In the genomic region with DNA sequence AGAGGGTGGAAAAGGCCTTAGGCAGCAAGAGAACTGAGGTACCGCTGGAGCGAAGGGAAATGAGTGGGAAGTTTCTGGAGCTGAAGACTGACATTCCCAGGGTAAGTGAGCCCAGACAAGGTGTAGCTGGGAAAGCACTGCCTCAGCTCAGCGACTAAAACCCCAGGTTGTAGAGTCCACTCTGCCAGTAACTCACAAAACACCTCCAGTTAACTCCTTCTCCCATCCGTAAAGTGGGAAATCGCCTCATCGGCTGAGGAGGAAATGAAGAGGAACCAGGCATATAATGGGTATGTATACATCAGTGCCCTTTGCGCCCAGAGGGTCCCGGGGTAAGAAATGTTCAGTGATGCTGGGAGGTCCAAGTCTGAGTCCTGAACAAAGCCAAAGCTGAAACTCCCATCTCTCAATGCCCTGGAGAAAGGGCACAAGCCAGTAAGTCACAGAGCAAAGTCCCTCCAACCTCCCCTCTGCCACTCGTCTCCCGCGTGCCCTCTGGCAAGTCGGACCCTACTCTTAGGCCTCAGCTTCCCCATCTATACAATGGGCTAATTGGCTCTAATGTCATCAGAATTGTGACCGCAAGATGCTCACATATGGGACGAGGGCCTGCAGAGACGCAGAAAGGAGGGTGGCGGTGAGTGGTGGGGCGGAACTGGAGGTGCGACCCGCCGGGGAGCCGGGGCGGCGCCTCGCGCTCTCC, we compare ENCODE assay signal across 1 cellular context.
TF ChIP-seq lines count a peak whose summit lies in the region.

No MANE protein-coding gene starts in this region.

TF ChIP-seq in GM12878, 131 proteins besides CTCF, POLR2A, EP300 and RAD21:
- TF ChIP-seq CBFB (IDR thresholded peaks at IDR 0.05; ENCODE audit: low read depth) (peak; percentile 74; the same call in 1 of the 2 replicates), MTA2 (IDR thresholded peaks at IDR 0.05; ENCODE audit: low read depth) (peak; percentile 61; the same call in 1 of the 2 replicates), YBX1 (IDR thresholded peaks at IDR 0.05) (no peak), STAT3 (IDR thresholded peaks at IDR 0.05; ENCODE audit: low read depth, low read length) (no peak), RUNX3 (IDR thresholded peaks at IDR 0.05; ENCODE audit: low read length) (peak; percentile 58), SPI1 (IDR thresholded peaks at IDR 0.05; ENCODE audit: borderline replicate concordance, insufficient read depth, low read depth, low read length) (peak; percentile 6; the same call in 1 of the 2 replicates), SIN3A (IDR thresholded peaks at IDR 0.05; ENCODE audit: low read depth, low read length) (no peak), POLR2AphosphoS5 (IDR thresholded peaks at IDR 0.05; ENCODE audit: low read length) (peak; percentile 47; the same call in 1 of the 2 replicates), MTA3 (IDR thresholded peaks at IDR 0.05; ENCODE audit: borderline replicate concordance, low read length) (no peak), SMARCA5 (IDR thresholded peaks at IDR 0.05) (peak; percentile 97), ZNF217 (IDR thresholded peaks at IDR 0.05) (peak; percentile 93), NFYA (IDR thresholded peaks at IDR 0.05; ENCODE audit: borderline replicate concordance, low read depth, low read length) (no peak), HDGF (IDR thresholded peaks at IDR 0.05) (0 out of 2 replicates have a peak, but pooled peaks have one; percentile 37), NRF1 (conservative IDR thresholded peaks at IDR 0.05; ENCODE audit: low read depth, low read length) (no peak), NBN (IDR thresholded peaks at IDR 0.05) (peak; percentile 61; the same call in 1 of the 2 replicates), STAT1 (conservative IDR thresholded peaks at IDR 0.05) (no peak), POLR2AphosphoS2 (IDR thresholded peaks at IDR 0.05; ENCODE audit: low read depth, low read length) (no peak), WRNIP1 (IDR thresholded peaks at IDR 0.05; ENCODE audit: borderline replicate concordance, low read depth, low read length) (no peak), IKZF2 (IDR thresholded peaks at IDR 0.05) (peak in 1 of 2 experiments; percentile 32; a peak in 1 of 4 replicates)
- TF ChIP-seq, protein P1, sequence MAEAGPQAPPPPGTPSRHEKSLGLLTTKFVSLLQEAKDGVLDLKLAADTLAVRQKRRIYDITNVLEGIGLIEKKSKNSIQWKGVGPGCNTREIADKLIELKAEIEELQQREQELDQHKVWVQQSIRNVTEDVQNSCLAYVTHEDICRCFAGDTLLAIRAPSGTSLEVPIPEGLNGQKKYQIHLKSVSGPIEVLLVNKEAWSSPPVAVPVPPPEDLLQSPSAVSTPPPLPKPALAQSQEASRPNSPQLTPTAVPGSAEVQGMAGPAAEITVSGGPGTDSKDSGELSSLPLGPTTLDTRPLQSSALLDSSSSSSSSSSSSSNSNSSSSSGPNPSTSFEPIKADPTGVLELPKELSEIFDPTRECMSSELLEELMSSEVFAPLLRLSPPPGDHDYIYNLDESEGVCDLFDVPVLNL (IDR thresholded peaks at IDR 0.05; ENCODE audit: low read depth, low read length), result no peak
- TF ChIP-seq, protein P2, sequence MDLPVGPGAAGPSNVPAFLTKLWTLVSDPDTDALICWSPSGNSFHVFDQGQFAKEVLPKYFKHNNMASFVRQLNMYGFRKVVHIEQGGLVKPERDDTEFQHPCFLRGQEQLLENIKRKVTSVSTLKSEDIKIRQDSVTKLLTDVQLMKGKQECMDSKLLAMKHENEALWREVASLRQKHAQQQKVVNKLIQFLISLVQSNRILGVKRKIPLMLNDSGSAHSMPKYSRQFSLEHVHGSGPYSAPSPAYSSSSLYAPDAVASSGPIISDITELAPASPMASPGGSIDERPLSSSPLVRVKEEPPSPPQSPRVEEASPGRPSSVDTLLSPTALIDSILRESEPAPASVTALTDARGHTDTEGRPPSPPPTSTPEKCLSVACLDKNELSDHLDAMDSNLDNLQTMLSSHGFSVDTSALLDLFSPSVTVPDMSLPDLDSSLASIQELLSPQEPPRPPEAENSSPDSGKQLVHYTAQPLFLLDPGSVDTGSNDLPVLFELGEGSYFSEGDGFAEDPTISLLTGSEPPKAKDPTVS (IDR thresholded peaks at IDR 0.05; ENCODE audit: low read depth, low read length), result no peak
- TF ChIP-seq, protein P3, sequence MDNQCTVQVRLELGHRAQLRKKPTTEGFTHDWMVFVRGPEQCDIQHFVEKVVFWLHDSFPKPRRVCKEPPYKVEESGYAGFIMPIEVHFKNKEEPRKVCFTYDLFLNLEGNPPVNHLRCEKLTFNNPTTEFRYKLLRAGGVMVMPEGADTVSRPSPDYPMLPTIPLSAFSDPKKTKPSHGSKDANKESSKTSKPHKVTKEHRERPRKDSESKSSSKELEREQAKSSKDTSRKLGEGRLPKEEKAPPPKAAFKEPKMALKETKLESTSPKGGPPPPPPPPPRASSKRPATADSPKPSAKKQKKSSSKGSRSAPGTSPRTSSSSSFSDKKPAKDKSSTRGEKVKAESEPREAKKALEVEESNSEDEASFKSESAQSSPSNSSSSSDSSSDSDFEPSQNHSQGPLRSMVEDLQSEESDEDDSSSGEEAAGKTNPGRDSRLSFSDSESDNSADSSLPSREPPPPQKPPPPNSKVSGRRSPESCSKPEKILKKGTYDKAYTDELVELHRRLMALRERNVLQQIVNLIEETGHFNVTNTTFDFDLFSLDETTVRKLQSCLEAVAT (IDR thresholded peaks at IDR 0.05), result 0 out of 2 replicates have a peak, but pooled peaks have one; percentile 53
- TF ChIP-seq, protein P4, sequence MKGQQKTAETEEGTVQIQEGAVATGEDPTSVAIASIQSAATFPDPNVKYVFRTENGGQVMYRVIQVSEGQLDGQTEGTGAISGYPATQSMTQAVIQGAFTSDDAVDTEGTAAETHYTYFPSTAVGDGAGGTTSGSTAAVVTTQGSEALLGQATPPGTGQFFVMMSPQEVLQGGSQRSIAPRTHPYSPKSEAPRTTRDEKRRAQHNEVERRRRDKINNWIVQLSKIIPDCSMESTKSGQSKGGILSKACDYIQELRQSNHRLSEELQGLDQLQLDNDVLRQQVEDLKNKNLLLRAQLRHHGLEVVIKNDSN (IDR thresholded peaks at IDR 0.05; ENCODE audit: borderline replicate concordance, extremely low read length, insufficient read depth, low read depth, low read length), result no peak
- TF ChIP-seq, protein P5, sequence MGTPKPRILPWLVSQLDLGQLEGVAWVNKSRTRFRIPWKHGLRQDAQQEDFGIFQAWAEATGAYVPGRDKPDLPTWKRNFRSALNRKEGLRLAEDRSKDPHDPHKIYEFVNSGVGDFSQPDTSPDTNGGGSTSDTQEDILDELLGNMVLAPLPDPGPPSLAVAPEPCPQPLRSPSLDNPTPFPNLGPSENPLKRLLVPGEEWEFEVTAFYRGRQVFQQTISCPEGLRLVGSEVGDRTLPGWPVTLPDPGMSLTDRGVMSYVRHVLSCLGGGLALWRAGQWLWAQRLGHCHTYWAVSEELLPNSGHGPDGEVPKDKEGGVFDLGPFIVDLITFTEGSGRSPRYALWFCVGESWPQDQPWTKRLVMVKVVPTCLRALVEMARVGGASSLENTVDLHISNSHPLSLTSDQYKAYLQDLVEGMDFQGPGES (IDR thresholded peaks at IDR 0.05), result no peak
- TF ChIP-seq, protein P6, sequence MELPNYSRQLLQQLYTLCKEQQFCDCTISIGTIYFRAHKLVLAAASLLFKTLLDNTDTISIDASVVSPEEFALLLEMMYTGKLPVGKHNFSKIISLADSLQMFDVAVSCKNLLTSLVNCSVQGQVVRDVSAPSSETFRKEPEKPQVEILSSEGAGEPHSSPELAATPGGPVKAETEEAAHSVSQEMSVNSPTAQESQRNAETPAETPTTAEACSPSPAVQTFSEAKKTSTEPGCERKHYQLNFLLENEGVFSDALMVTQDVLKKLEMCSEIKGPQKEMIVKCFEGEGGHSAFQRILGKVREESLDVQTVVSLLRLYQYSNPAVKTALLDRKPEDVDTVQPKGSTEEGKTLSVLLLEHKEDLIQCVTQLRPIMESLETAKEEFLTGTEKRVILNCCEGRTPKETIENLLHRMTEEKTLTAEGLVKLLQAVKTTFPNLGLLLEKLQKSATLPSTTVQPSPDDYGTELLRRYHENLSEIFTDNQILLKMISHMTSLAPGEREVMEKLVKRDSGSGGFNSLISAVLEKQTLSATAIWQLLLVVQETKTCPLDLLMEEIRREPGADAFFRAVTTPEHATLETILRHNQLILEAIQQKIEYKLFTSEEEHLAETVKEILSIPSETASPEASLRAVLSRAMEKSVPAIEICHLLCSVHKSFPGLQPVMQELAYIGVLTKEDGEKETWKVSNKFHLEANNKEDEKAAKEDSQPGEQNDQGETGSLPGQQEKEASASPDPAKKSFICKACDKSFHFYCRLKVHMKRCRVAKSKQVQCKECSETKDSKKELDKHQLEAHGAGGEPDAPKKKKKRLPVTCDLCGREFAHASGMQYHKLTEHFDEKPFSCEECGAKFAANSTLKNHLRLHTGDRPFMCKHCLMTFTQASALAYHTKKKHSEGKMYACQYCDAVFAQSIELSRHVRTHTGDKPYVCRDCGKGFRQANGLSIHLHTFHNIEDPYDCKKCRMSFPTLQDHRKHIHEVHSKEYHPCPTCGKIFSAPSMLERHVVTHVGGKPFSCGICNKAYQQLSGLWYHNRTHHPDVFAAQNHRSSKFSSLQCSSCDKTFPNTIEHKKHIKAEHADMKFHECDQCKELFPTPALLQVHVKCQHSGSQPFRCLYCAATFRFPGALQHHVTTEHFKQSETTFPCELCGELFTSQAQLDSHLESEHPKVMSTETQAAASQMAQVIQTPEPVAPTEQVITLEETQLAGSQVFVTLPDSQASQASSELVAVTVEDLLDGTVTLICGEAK (IDR thresholded peaks at IDR 0.05; ENCODE audit: borderline replicate concordance), result peak; percentile 24; the same call in 1 of the 2 replicates
- TF ChIP-seq, protein P7, sequence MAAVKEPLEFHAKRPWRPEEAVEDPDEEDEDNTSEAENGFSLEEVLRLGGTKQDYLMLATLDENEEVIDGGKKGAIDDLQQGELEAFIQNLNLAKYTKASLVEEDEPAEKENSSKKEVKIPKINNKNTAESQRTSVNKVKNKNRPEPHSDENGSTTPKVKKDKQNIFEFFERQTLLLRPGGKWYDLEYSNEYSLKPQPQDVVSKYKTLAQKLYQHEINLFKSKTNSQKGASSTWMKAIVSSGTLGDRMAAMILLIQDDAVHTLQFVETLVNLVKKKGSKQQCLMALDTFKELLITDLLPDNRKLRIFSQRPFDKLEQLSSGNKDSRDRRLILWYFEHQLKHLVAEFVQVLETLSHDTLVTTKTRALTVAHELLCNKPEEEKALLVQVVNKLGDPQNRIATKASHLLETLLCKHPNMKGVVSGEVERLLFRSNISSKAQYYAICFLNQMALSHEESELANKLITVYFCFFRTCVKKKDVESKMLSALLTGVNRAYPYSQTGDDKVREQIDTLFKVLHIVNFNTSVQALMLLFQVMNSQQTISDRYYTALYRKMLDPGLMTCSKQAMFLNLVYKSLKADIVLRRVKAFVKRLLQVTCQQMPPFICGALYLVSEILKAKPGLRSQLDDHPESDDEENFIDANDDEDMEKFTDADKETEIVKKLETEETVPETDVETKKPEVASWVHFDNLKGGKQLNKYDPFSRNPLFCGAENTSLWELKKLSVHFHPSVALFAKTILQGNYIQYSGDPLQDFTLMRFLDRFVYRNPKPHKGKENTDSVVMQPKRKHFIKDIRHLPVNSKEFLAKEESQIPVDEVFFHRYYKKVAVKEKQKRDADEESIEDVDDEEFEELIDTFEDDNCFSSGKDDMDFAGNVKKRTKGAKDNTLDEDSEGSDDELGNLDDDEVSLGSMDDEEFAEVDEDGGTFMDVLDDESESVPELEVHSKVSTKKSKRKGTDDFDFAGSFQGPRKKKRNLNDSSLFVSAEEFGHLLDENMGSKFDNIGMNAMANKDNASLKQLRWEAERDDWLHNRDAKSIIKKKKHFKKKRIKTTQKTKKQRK (IDR thresholded peaks at IDR 0.05; ENCODE audit: low read depth, low read length), result no peak
- TF ChIP-seq, protein P8, sequence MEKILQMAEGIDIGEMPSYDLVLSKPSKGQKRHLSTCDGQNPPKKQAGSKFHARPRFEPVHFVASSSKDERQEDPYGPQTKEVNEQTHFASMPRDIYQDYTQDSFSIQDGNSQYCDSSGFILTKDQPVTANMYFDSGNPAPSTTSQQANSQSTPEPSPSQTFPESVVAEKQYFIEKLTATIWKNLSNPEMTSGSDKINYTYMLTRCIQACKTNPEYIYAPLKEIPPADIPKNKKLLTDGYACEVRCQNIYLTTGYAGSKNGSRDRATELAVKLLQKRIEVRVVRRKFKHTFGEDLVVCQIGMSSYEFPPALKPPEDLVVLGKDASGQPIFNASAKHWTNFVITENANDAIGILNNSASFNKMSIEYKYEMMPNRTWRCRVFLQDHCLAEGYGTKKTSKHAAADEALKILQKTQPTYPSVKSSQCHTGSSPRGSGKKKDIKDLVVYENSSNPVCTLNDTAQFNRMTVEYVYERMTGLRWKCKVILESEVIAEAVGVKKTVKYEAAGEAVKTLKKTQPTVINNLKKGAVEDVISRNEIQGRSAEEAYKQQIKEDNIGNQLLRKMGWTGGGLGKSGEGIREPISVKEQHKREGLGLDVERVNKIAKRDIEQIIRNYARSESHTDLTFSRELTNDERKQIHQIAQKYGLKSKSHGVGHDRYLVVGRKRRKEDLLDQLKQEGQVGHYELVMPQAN (conservative IDR thresholded peaks at IDR 0.05), result peak; percentile 64; the same call in 1 of the 2 replicates
